Comparison of ENCODE assay signal across 8 cellular contexts in genomic region chr17:18258356-18259038, GRCh38. TPM values are rescaled to one million over a fixed set of nuclear protein-coding genes. Genes with fewer than 3 reads are reported as not detected.
A peak's percentile ranks its signal among the peaks of the same experiment; 100 is the strongest.
DNase-seq lines count a peak whose midpoint lies in the region; ATAC-seq and TF ChIP-seq lines count a peak whose summit lies in the region.

TSS of gene FLII (minus strand) at chr17:18258738. CDS start at chr17:18258690, 48 bp downstream.

- H3F3A ChIP-seq in SU-DHL-6 (ENCODE audit: insufficient read depth) = peaks cover 6% of the 10 kb centered on the region; the same call in 1 of the 2 replicates

- intact Hi-C loops in cardiac septum (cut with DNase I) = no loop called here
- intact Hi-C loops in ovary (cut with DNase I) = no loop called here
- intact Hi-C loops in upper lobe of right lung (cut with DNase I) = no loop called here

- peak; percentile 76 for TF ChIP-seq POLR2A in ovary (IDR thresholded peaks at IDR 0.05)

- peaks cover 17% of the 10 kb centered on the region for H3K4me1 ChIP-seq in ovary (ENCODE audit: insufficient read depth)
- peaks cover 41% of the 10 kb centered on the region for H3K4me1 ChIP-seq in upper lobe of right lung

- H3K4me2 ChIP-seq in SU-DHL-6 (ENCODE audit: low read depth, low read length, poor library complexity, severe bottlenecking) = peak within 1 kb of the TSS; percentile 88

- peak; percentile 52 for DNase-seq in GM12865 (ENCODE audit: low read depth)
- no peak for DNase-seq in cardiac septum (ENCODE audit: low spot score)
- DNase-seq in ovary = peak; percentile 48 to 75 (median 60)
- DNase-seq in upper lobe of right lung = no peak

- H2AFZ ChIP-seq in SU-DHL-6 (ENCODE audit: low read depth, low read length, severe bottlenecking) = peak within 1 kb of the TSS; percentile 82

- H3K79me2 ChIP-seq in SU-DHL-6 (ENCODE audit: insufficient read depth, low read length) = peaks cover 14% of the 10 kb centered on the region; the same call in 1 of the 2 replicates

- no peak for TF ChIP-seq EP300 in ovary (IDR thresholded peaks at IDR 0.05)

- no peak for TF ChIP-seq CTCF in GM12865 (IDR thresholded peaks at IDR 0.05; ENCODE audit: insufficient read depth, low read depth, low read length, missing control alignments)
- TF ChIP-seq CTCF in SU-DHL-6 (IDR thresholded peaks at IDR 0.05; ENCODE audit: insufficient read depth, low read length, poor library complexity, severe bottlenecking) = no peak
- TF ChIP-seq CTCF in ovary (IDR thresholded peaks at IDR 0.05) = peak in 1 of 3 donors; percentile 9
- TF ChIP-seq CTCF in upper lobe of right lung (IDR thresholded peaks at IDR 0.05) = no peak

- H3K9me2 ChIP-seq in SU-DHL-6 (replicated peaks; ENCODE audit: insufficient read depth, low read length) = no peaks in the 10 kb centered on the region

- H3K36me3 ChIP-seq in SU-DHL-6 (ENCODE audit: low read length) (no peaks in the 10 kb centered on the region), ovary (no peaks in the 10 kb centered on the region), upper lobe of right lung (peaks cover 39% of the 10 kb centered on the region)

- H3K27ac ChIP-seq in SU-DHL-6 (ENCODE audit: low read depth, low read length) (peak within 1 kb of the TSS; percentile 63), adipose tissue (ENCODE audit: low read depth, low read length) (peak within 1 kb of the TSS; percentile 45), ovary (peak within 1 kb of the TSS; percentile 45 to 90), upper lobe of right lung (peak within 1 kb of the TSS; percentile 98)

- H3K4me3 ChIP-seq in GM12865 (ENCODE audit: low read depth, low read length) (peak within 1 kb of the TSS; percentile 83), SU-DHL-6 (ENCODE audit: insufficient read depth, low read length, poor library complexity, severe bottlenecking) (peak within 1 kb of the TSS; percentile 84), ovary (peak within 1 kb of the TSS; percentile 93), upper lobe of right lung (peak within 1 kb of the TSS; percentile 99)

- WGBS in adipose tissue, 3 donors = 1 to 2% (median 1%) methylated on average over 60 to 71 of the region's 71 CpGs
- 1 to 4% (median 1%) methylated on average over 12 to 71 of the region's 71 CpGs for WGBS in ovary, 3 donors

- H3K9me3 ChIP-seq in SU-DHL-6 (ENCODE audit: insufficient read depth, low read length) (no peaks in the 10 kb centered on the region), ovary (no peaks in the 10 kb centered on the region), upper lobe of right lung (no peaks in the 10 kb centered on the region)

- ATAC-seq in HG03097 (IDR thresholded peaks at IDR 0.05; ENCODE audit: low FRiP score, unreplicated experiment) = peak; percentile 17
- ATAC-seq in upper lobe of right lung = peak; percentile 69
- no peak for ATAC-seq in HG03135 (IDR thresholded peaks at IDR 0.05; ENCODE audit: unreplicated experiment)

- peak within 1 kb of the TSS; percentile 96 for H3K9ac ChIP-seq in SU-DHL-6 (ENCODE audit: low read length)

- H3K27me3 ChIP-seq in SU-DHL-6 (ENCODE audit: low read length) = no peaks in the 10 kb centered on the region
- no peaks in the 10 kb centered on the region for H3K27me3 ChIP-seq in ovary
- no peaks in the 10 kb centered on the region for H3K27me3 ChIP-seq in upper lobe of right lung

- H4K20me1 ChIP-seq in SU-DHL-6 (ENCODE audit: low read depth, low read length) = no peaks in the 10 kb centered on the region

RNA-seq across cellular contexts. Expression of gene FLII, which starts in this region (rescaled TPM):
- polyA plus RNA-seq in adipose tissue (100 to 1,000 TPM; 189 to 228 (median 200) TPM), ovary (100 to 1,000 TPM; 132 to 152 TPM)
- total RNA-seq in cardiac septum (294 TPM), ovary (100 to 1,000 TPM; 127 to 245 (median 178) TPM), upper lobe of right lung (295 TPM)

Comparison
In these comparisons a context has a peak if more than half of its experiments do, and no peak if none do; other contexts are left out.
1. DNase-seq: peak in GM12865 (single experiment) and ovary (5 of 5); none in cardiac septum (single experiment) and upper lobe of right lung (single experiment).
2. H3K27ac ChIP-seq: peak in every context shown above with its lines; median percentile 98 in upper lobe of right lung; 68 in ovary; 63 in SU-DHL-6; 45 in adipose tissue.
3. Peak in every context shown above with its lines, with median percentiles within 50 percentile points of each other: H3K4me3 ChIP-seq.